ENCODE assay signal across 9 cellular contexts in genomic region chr14:95313707-95314106, GRCh38. TPM values are rescaled to one million over a fixed set of nuclear protein-coding genes. Genes with fewer than 3 reads are reported as not detected.
A peak's percentile ranks its signal among the peaks of the same experiment; 100 is the strongest.
DNase-seq lines count a peak whose midpoint lies in the region; ATAC-seq and TF ChIP-seq lines count a peak whose summit lies in the region.
"Had no signal": no experiment of that assay in that cellular context is flagged by ENCODE, and none has a peak within 500 bp of the region (broad histone marks: within the 10 kb centered on the region; RNA-seq: fewer than 3 reads in every experiment).

No MANE protein-coding gene starts in this region.

- H3K14ac ChIP-seq in H9 (ENCODE audit: insufficient read depth, low read length), result no peak overlapping the region

- H4K8ac ChIP-seq in H9 (replicated peaks; ENCODE audit: insufficient read length, low read depth, low read length), result no peak overlapping the region

- H3K4me1 ChIP-seq in H9 (ENCODE audit: insufficient read depth, low read length), result no peaks in the 10 kb centered on the region; the same call in 1 of the 2 replicates

- no peaks in the 10 kb centered on the region for H3K9me3 ChIP-seq in H9 (ENCODE audit: control insufficient read depth, low read depth, low read length)

- H3K23ac ChIP-seq in H9 (ENCODE audit: insufficient read length, low read depth, low read length), result no peak overlapping the region

- H3K9ac ChIP-seq in H9 (ENCODE audit: extremely low read depth, insufficient read length, low read length), result no peak overlapping the region

- H4K5ac ChIP-seq in H9 (ENCODE audit: insufficient read length, low read depth, low read length), result no peak overlapping the region

- H2BK20ac ChIP-seq in H9 (ENCODE audit: low read depth, low read length, poor library complexity, severe bottlenecking), result no peak overlapping the region

- H3K27ac Mint-ChIP-seq in activated naive CD4-positive, alpha-beta T cell treated with anti-CD3 and anti-CD28 coated beads, Interleukin-2, amount 10 ng/mL, durations not matched to agents 7 days and 5 days, result no peak overlapping the region
- H3K27ac Mint-ChIP-seq in H9, result no peak overlapping the region

- H3K18ac ChIP-seq in H9 (ENCODE audit: insufficient read length, low read depth, low read length), result no peak overlapping the region

- DNase-seq in GM12865 (ENCODE audit: low read depth) (peak; percentile 40), SKM-1 (lab: John Stamatoyannopoulos, UW; ENCODE audit: unreplicated experiment) (peak; percentile 45), globus pallidus (ENCODE audit: low spot score) (peak; percentile 88), sciatic nerve (ENCODE audit: low spot score) (peak; percentile 82), NCI-H1048 (lab: John Stamatoyannopoulos, UW) (no peak), H9 (no peak), cerebellar cortex (ENCODE audit: low spot score) (no peak)
- DNase-seq in activated naive CD4-positive, alpha-beta T cell treated with anti-CD3 and anti-CD28 coated beads, Interleukin-2, amount 10 ng/mL, durations not matched to agents 7 days and 5 days, result no peak
- DNase-seq: cerebellar nuclear complex had no signal

- no peak overlapping the region for H2BK5ac ChIP-seq in H9 (ENCODE audit: insufficient read length, low read length)

- no peak overlapping the region for H2AK5ac ChIP-seq in H9 (ENCODE audit: insufficient read length, low read length)

- H2BK120ac ChIP-seq in H9 (ENCODE audit: low read depth, low read length, poor library complexity, severe bottlenecking), result no peak overlapping the region

- H3T11ph ChIP-seq in H9 (ENCODE audit: low read length), result no peak overlapping the region

- H3K4me3 ChIP-seq in GM12865 (ENCODE audit: low read depth, low read length), result no peak overlapping the region

- intact Hi-C loops in sciatic nerve (cut with DNase I), result no loop called here

- TF ChIP-seq CTCF in GM12865 (IDR thresholded peaks at IDR 0.05; ENCODE audit: insufficient read depth, low read depth, low read length, missing control alignments) (no peak), H9 (conservative IDR thresholded peaks at IDR 0.05) (no peak)

- H3K9me3 Mint-ChIP-seq in activated naive CD4-positive, alpha-beta T cell treated with anti-CD3 and anti-CD28 coated beads, Interleukin-2, amount 10 ng/mL, durations not matched to agents 7 days and 5 days, result no peaks in the 10 kb centered on the region
- peaks cover 0 to 4% of the 10 kb centered on the region in 2 experiments; a peak in 2 of 5 replicates for H3K9me3 Mint-ChIP-seq in H9

- H2BK12ac ChIP-seq in H9 (ENCODE audit: insufficient read length, low read depth, low read length), result no peak overlapping the region

- H3K27me3 ChIP-seq in H9 (ENCODE audit: insufficient read depth, low read length), result peaks cover 5% of the 10 kb centered on the region; the same call in 1 of the 2 replicates

- no peak overlapping the region for H3K56ac ChIP-seq in H9 (ENCODE audit: insufficient read length, low read depth, low read length)

- H3K79me1 ChIP-seq in H9 (ENCODE audit: insufficient read depth, low read depth, low read length, poor library complexity, severe bottlenecking), result no peaks in the 10 kb centered on the region

- H2AFZ ChIP-seq in H9 (ENCODE audit: low read length), result no peak overlapping the region

- WGBS in H9 (ENCODE audit: extremely low coverage, insufficient read length, low lambda C conversion rate), result no CpG with 5 or more reads among the region's 5 CpGs

- no peaks in the 10 kb centered on the region for H3K36me3 Mint-ChIP-seq in activated naive CD4-positive, alpha-beta T cell treated with anti-CD3 and anti-CD28 coated beads, Interleukin-2, amount 10 ng/mL, durations not matched to agents 7 days and 5 days
- peaks cover 0 to 2% (median 0%) of the 10 kb centered on the region in 3 experiments; a peak in 2 of 7 replicates for H3K36me3 Mint-ChIP-seq in H9 (ENCODE audit: insufficient read depth in 1 of 3, low read depth in 3 of 3)

- H3K23me2 ChIP-seq in H9 (ENCODE audit: insufficient read length, low read depth, low read length, poor library complexity, severe bottlenecking), result no peaks in the 10 kb centered on the region

- peaks cover 11% of the 10 kb centered on the region for H3K4me1 Mint-ChIP-seq in activated naive CD4-positive, alpha-beta T cell treated with anti-CD3 and anti-CD28 coated beads, Interleukin-2, amount 10 ng/mL, durations not matched to agents 7 days and 5 days
- peaks cover 13 to 19% of the 10 kb centered on the region in 2 experiments for H3K4me1 Mint-ChIP-seq in H9

- H3K27ac ChIP-seq in H9 (ENCODE audit: insufficient read length, low read depth, low read length), result no peak overlapping the region

- H3K4ac ChIP-seq in H9 (ENCODE audit: low read depth, low read length), result no peak overlapping the region

- H4K91ac ChIP-seq in H9 (ENCODE audit: insufficient read length, low read depth, low read length), result no peak overlapping the region

- ATAC-seq in sciatic nerve, result peak; percentile 87

- H4K20me1 ChIP-seq in H9 (ENCODE audit: control insufficient read depth, insufficient read depth, insufficient read length), result no peaks in the 10 kb centered on the region

- H3K79me2 ChIP-seq in H9 (ENCODE audit: insufficient read depth, low read length), result no peaks in the 10 kb centered on the region

- no peak overlapping the region for H2BK15ac ChIP-seq in H9 (ENCODE audit: low read depth, low read length)

- no peak overlapping the region for H3K4me3 Mint-ChIP-seq in activated naive CD4-positive, alpha-beta T cell treated with anti-CD3 and anti-CD28 coated beads, Interleukin-2, amount 10 ng/mL, durations not matched to agents 7 days and 5 days
- H3K4me3 Mint-ChIP-seq in H9, result no peak overlapping the region

- no peak overlapping the region for H3K4me2 ChIP-seq in H9 (ENCODE audit: insufficient read depth, insufficient read length, low read length)

- CTCF ChIA-PET in activated naive CD4-positive, alpha-beta T cell treated with anti-CD3 and anti-CD28 coated beads, Interleukin-2, amount 10 ng/mL, durations not matched to agents 7 days and 5 days (lab: Charles Lee), result no interaction called here

- peaks cover 48% of the 10 kb centered on the region for H3K27me3 Mint-ChIP-seq in activated naive CD4-positive, alpha-beta T cell treated with anti-CD3 and anti-CD28 coated beads, Interleukin-2, amount 10 ng/mL, durations not matched to agents 7 days and 5 days
- peaks cover 34% of the 10 kb centered on the region for H3K27me3 Mint-ChIP-seq in H9 (ENCODE audit: low read depth)

RNA-seq across cellular contexts. Expression of gene CLMN, which starts 6.0 kb away (rescaled TPM):
- total RNA-seq in sciatic nerve (41.8 TPM), H9 (2021) (7.6 and 8.4 TPM in 2 replicates)

Comparison
In these comparisons a context has a peak if more than half of its experiments do, and no peak if none do; other contexts are left out.
1. DNase-seq: peak in GM12865 (single experiment), SKM-1 (single experiment), globus pallidus (single experiment) and sciatic nerve (single experiment); none in NCI-H1048 (single experiment), activated naive CD4-positive, alpha-beta T cell treated with anti-CD3 and anti-CD28 coated beads, Interleukin-2, amount 10 ng/mL, durations not matched to agents 7 days and 5 days (single experiment), H9 (single experiment) and cerebellar cortex (single experiment).